In genomic region chr2:17719562-17720371, GRCh38 we compare ENCODE assay signal across 1 cellular context.
TF ChIP-seq lines count a peak whose summit lies in the region.

No MANE protein-coding gene starts in this region.

TF ChIP-seq in Ishikawa, 13 proteins besides CTCF, POLR2A, EP300 and RAD21:
- TF ChIP-seq YY1 (IDR thresholded peaks at IDR 0.05; ENCODE audit: low read depth) (no peak), TCF12 (IDR thresholded peaks at IDR 0.05; ENCODE audit: low read depth) (no peak), TAF1 (IDR thresholded peaks at IDR 0.05; ENCODE audit: low read depth) (no peak), NFIC (IDR thresholded peaks at IDR 0.05) (no peak), CREB1 (IDR thresholded peaks at IDR 0.05; ENCODE audit: low read depth) (no peak), EGR1 (IDR thresholded peaks at IDR 0.05) (no peak), MAX (IDR thresholded peaks at IDR 0.05) (no peak), CEBPB (IDR thresholded peaks at IDR 0.05) (no peak), ZBTB7A (IDR thresholded peaks at IDR 0.05; ENCODE audit: low read depth) (no peak), FOXM1 (IDR thresholded peaks at IDR 0.05; ENCODE audit: borderline replicate concordance, low read depth) (no peak), TEAD4 (IDR thresholded peaks at IDR 0.05) (no peak), USF1 (IDR thresholded peaks at IDR 0.05) (no peak), REST (IDR thresholded peaks at IDR 0.05; ENCODE audit: low read depth) (no peak)
TF ChIP-seq in Ishikawa: peak in this region for 0.
